In genomic region chr11:26851696-26852095, GRCh38 we compare ENCODE assay signal across 24 cellular contexts.
DNase-seq lines count a peak whose midpoint lies in the region; ATAC-seq, FAIRE-seq and TF ChIP-seq lines count a peak whose summit lies in the region.
"Had no signal": no experiment of that assay in that cellular context is flagged by ENCODE, and none has a peak within 500 bp of the region (broad histone marks: within the 10 kb centered on the region; RNA-seq: fewer than 3 reads in every experiment).

No MANE protein-coding gene starts in this region.

- H3K9me3 Mint-ChIP-seq in endodermal cell: no peaks in the 10 kb centered on the region

- H3K4me1 Mint-ChIP-seq in endodermal cell: no peaks in the 10 kb centered on the region
- H3K4me1 Mint-ChIP-seq: CD4-positive, alpha-beta memory T cell had no signal

- FAIRE-seq in small intestine (lab: Jason Lieb, UNC): no peak
- FAIRE-seq: A204.1, GM12891, GM18507, H54 had no signal

- H3K36me3 Mint-ChIP-seq in endodermal cell (ENCODE audit: low read depth): no peaks in the 10 kb centered on the region
- H3K36me3 Mint-ChIP-seq: CD4-positive, alpha-beta memory T cell had no signal

- H3K27ac ChIP-seq in endodermal cell (ENCODE audit: low read depth, low read length) (peak overlapping the region; percentile 16), small intestine (ENCODE audit: low read depth in 1 of 2, low read length in 1 of 2) (no peak overlapping the region)
- H3K27ac ChIP-seq: BLaER1, PC-9, RWPE1 had no signal

- ATAC-seq in GM19351 (IDR thresholded peaks at IDR 0.05; ENCODE audit: unreplicated experiment): no peak

- no peak overlapping the region for H3K9ac ChIP-seq in endodermal cell (ENCODE audit: extremely low read depth, low read length, poor library complexity, severe bottlenecking)
- H3K9ac ChIP-seq: BLaER1 had no signal

- H3K4me3 ChIP-seq in endodermal cell (ENCODE audit: low read length) (no peak overlapping the region), small intestine (ENCODE audit: low read depth in 1 of 2, low read length in 2 of 2) (no peak overlapping the region)
- H3K4me3 ChIP-seq: BLaER1, PC-9 had no signal

- no peaks in the 10 kb centered on the region for H3K27me3 ChIP-seq in endodermal cell (ENCODE audit: control insufficient read depth, insufficient read depth, low read length, poor library complexity, severe bottlenecking)
- H3K27me3 ChIP-seq in small intestine (ENCODE audit: control insufficient read depth in 2 of 2, insufficient read depth in 2 of 2, low read length in 2 of 2): no peaks in the 10 kb centered on the region
- H3K27me3 ChIP-seq: BLaER1 had no signal

- DNase-seq in DMS 273 (lab: John Stamatoyannopoulos, UW; ENCODE audit: unreplicated experiment): peak; percentile 88
- peak; percentile 86 for DNase-seq in NCI-H1694 (lab: John Stamatoyannopoulos, UW)
- peak; percentile 78 for DNase-seq in NCI-H69 (lab: John Stamatoyannopoulos, UW)
- DNase-seq in endodermal cell: no peak
- DNase-seq in nucleus accumbens (lab: John Stamatoyannopoulos, UW): no peak
- DNase-seq in stimulated activated CD4-positive, alpha-beta T cell treated with anti-CD3 and anti-CD28 coated beads, Interleukin-15, amount 100 ng/mL, for 24 hours: no peak
- DNase-seq in small intestine: no peak
- DNase-seq: CD4-positive, alpha-beta memory T cell; DMS53; EL; KG1; NCI-H1105 treated with DMSO at 0.1 percent for 48 hours; NCI-H187; NCI-H2107; NCI-H345; PC-9; SIG-M5 had no signal

- no peaks in the 10 kb centered on the region for H3K9me3 ChIP-seq in endodermal cell (ENCODE audit: control insufficient read depth, low read length)
- H3K9me3 ChIP-seq in small intestine (ENCODE audit: control insufficient read depth, low read depth): no peaks in the 10 kb centered on the region
- H3K9me3 ChIP-seq: BLaER1 had no signal

- H3K4me1 ChIP-seq in endodermal cell (ENCODE audit: control insufficient read depth, insufficient read depth, low read length): no peaks in the 10 kb centered on the region
- no peaks in the 10 kb centered on the region for H3K4me1 ChIP-seq in small intestine (ENCODE audit: control insufficient read depth in 2 of 2, insufficient read depth in 1 of 2, low read depth in 1 of 2, low read length in 1 of 2)
- H3K4me1 ChIP-seq: BLaER1 had no signal

- H3K27me3 Mint-ChIP-seq in endodermal cell (ENCODE audit: insufficient read depth): no peaks in the 10 kb centered on the region
- H3K27me3 Mint-ChIP-seq: CD4-positive, alpha-beta memory T cell had no signal

- H3K36me3 ChIP-seq in endodermal cell (ENCODE audit: control insufficient read depth, insufficient read depth, low read length) (no peaks in the 10 kb centered on the region), small intestine (ENCODE audit: control insufficient read depth in 2 of 2, insufficient read depth in 2 of 2, low read length in 2 of 2) (no peaks in the 10 kb centered on the region)
- H3K36me3 ChIP-seq: BLaER1 had no signal

- no peak for TF ChIP-seq CTCF in endodermal cell (conservative IDR thresholded peaks at IDR 0.05)

- 86 to 97% methylated on average over 4 of the region's 4 CpGs for WGBS in endodermal cell (ENCODE audit: insufficient coverage in 1 of 2, insufficient read length in 1 of 2), 2 experiments
- 95 to 96% (median 96%) methylated on average over 4 of the region's 4 CpGs for WGBS in small intestine, 3 donors

- no peak overlapping the region for H3K4me3 Mint-ChIP-seq in endodermal cell
- H3K4me3 Mint-ChIP-seq: CD4-positive, alpha-beta memory T cell had no signal

- H3K27ac Mint-ChIP-seq in endodermal cell: no peak overlapping the region
- H3K27ac Mint-ChIP-seq: CD4-positive, alpha-beta memory T cell had no signal

Comparison
In these comparisons a context has a peak if more than half of its experiments do, and no peak if none do; other contexts are left out.
1. DNase-seq: peak in DMS 273 (single experiment), NCI-H1694 (single experiment) and NCI-H69 (single experiment); none in endodermal cell (single experiment), nucleus accumbens (0 of 56), stimulated activated CD4-positive, alpha-beta T cell treated with anti-CD3 and anti-CD28 coated beads, Interleukin-15, amount 100 ng/mL, for 24 hours (single experiment) and small intestine (single experiment).